Comparison of ENCODE assay signal across 24 cellular contexts in genomic region chr4:163731071-163731470, GRCh38.
DNase-seq lines count a peak whose midpoint lies in the region; ATAC-seq, FAIRE-seq and TF ChIP-seq lines count a peak whose summit lies in the region.
"Had no signal": no experiment of that assay in that cellular context is flagged by ENCODE, and none has a peak within 500 bp of the region (broad histone marks: within the 10 kb centered on the region; RNA-seq: fewer than 3 reads in every experiment).

No MANE protein-coding gene starts in this region.

- H3K79me2 ChIP-seq in neural cell (replicated peaks; ENCODE audit: insufficient read depth, low read length): no peaks in the 10 kb centered on the region

- no peak for TF ChIP-seq POLR2A in A549 (IDR thresholded peaks at IDR 0.05; ENCODE audit: low read length)
- no peak for TF ChIP-seq POLR2A in IMR-90 (IDR thresholded peaks at IDR 0.05; ENCODE audit: low read depth, low read length)

- H2AK9ac ChIP-seq in IMR-90 (replicated peaks; ENCODE audit: low read depth, low read length, poor library complexity): no peak overlapping the region

- POLR2A ChIA-PET in A549 (lab: Yijun Ruan, JAX): no interaction called here
- POLR2A ChIA-PET in IMR-90 (lab: Charles Lee; ENCODE audit: unreplicated experiment): no interaction called here

- no peak overlapping the region for H3K9ac ChIP-seq in IMR-90 (ENCODE audit: low read depth, low read length)
- H3K9ac ChIP-seq in neural cell (ENCODE audit: low read length): no peak overlapping the region
- H3K9ac ChIP-seq: BLaER1 had no signal

- dilution Hi-C loops in IMR-90 (cut with HindIII; ENCODE audit: low sequenced_read_pairs, unreplicated experiment): no loop called here

- no peak overlapping the region for H3K27ac ChIP-seq in A549
- no peak overlapping the region for H3K27ac ChIP-seq in IMR-90 (ENCODE audit: insufficient read depth, low read length)
- H3K27ac ChIP-seq in neural cell (ENCODE audit: low read length): no peak overlapping the region
- H3K27ac ChIP-seq: BLaER1 had no signal

- 26% methylated on average over 2 of the region's 2 CpGs for WGBS in A549 (ENCODE audit: missing lambda C conversion rate)
- WGBS in IMR-90 (ENCODE audit: extremely low coverage in 2 of 2, insufficient read length in 1 of 2), 2 experiments: 50% methylated on average over 1 of the region's 2 CpGs; no CpG with 5 or more reads in 1 of the 2 experiments

- no peak overlapping the region for H3K23ac ChIP-seq in IMR-90 (ENCODE audit: low read depth, low read length)

- H3K9me2 ChIP-seq in neural cell (ENCODE audit: insufficient read depth, low read length): no peaks in the 10 kb centered on the region

- H3K79me1 ChIP-seq in IMR-90 (ENCODE audit: low read depth in 1 of 2, low read length in 2 of 2): no peaks in the 10 kb centered on the region

- H3K4me2 ChIP-seq in A549: no peak overlapping the region
- no peak overlapping the region for H3K4me2 ChIP-seq in IMR-90 (ENCODE audit: low read depth, low read length)
- no peak overlapping the region for H3K4me2 ChIP-seq in neural cell (ENCODE audit: low read length)
- H3K4me2 ChIP-seq: BLaER1 had no signal

- no peak overlapping the region for H2AFZ ChIP-seq in IMR-90 (replicated peaks; ENCODE audit: low read length, poor library complexity)
- no peak overlapping the region for H2AFZ ChIP-seq in neural cell (ENCODE audit: low read depth, low read length)

- H4K5ac ChIP-seq in IMR-90 (ENCODE audit: low read depth, low read length): no peak overlapping the region

- H4K20me1 ChIP-seq in IMR-90 (ENCODE audit: insufficient read depth, low read length): no peaks in the 10 kb centered on the region
- H4K20me1 ChIP-seq in neural cell (ENCODE audit: insufficient read depth): no peaks in the 10 kb centered on the region
- H4K20me1 ChIP-seq: BLaER1 had no signal

- no peak overlapping the region for H2BK5ac ChIP-seq in IMR-90 (ENCODE audit: low read depth, low read length, poor library complexity, severe bottlenecking)

- no peak overlapping the region for H3K18ac ChIP-seq in IMR-90 (ENCODE audit: low read depth, low read length)

- TF ChIP-seq RAD21 in A549 (conservative IDR thresholded peaks at IDR 0.05 in 1 of 2, IDR thresholded peaks at IDR 0.05 in 1 of 2): no peak
- TF ChIP-seq RAD21 in IMR-90 (IDR thresholded peaks at IDR 0.05; ENCODE audit: low read length): no peak
- no peak for TF ChIP-seq RAD21 in neural cell (conservative IDR thresholded peaks at IDR 0.05)

- no peak overlapping the region for H3K4ac ChIP-seq in IMR-90 (ENCODE audit: low read depth, low read length)

- no peak overlapping the region for H2BK20ac ChIP-seq in IMR-90 (ENCODE audit: low read depth, low read length)

- H3K36me3 ChIP-seq in IMR-90 (ENCODE audit: control insufficient read depth, insufficient read depth, low read length) (no peaks in the 10 kb centered on the region), neural cell (ENCODE audit: insufficient read depth, low read length) (no peaks in the 10 kb centered on the region)
- H3K36me3 ChIP-seq: BE2C, BLaER1 had no signal

- H3K4me1 ChIP-seq in A549 (no peaks in the 10 kb centered on the region), IMR-90 (ENCODE audit: control insufficient read depth, insufficient read depth, low read length) (no peaks in the 10 kb centered on the region)
- H3K4me1 ChIP-seq: BE2C, BLaER1 had no signal

- FAIRE-seq in A549 (lab: Jason Lieb, UNC): no peak
- FAIRE-seq: GM12878, GM12892, GM18507 had no signal

- in situ Hi-C loops in IMR-90 (cut with MboI; ENCODE audit: low sequenced_read_pairs): no loop called here

- H2BK120ac ChIP-seq in IMR-90 (ENCODE audit: low read depth, low read length): no peak overlapping the region

- H2AK5ac ChIP-seq in IMR-90 (ENCODE audit: low read depth, low read length): no peak overlapping the region

- no peak overlapping the region for H3K56ac ChIP-seq in IMR-90 (ENCODE audit: extremely low read depth, insufficient read depth, low read length)

- BruUV-seq in IMR-90 (replicated peaks; lab: Mats Ljungman, UMichigan): no TSS peak

- TF ChIP-seq CTCF in A549 (IDR thresholded peaks at IDR 0.05): no peak
- TF ChIP-seq CTCF in IMR-90 (conservative IDR thresholded peaks at IDR 0.05; ENCODE audit: low read depth, low read length): no peak
- TF ChIP-seq CTCF in neural cell (IDR thresholded peaks at IDR 0.05; ENCODE audit: poor library complexity, severe bottlenecking): no peak

- intact Hi-C loops in IMR-90 (cut with micrococcal nuclease) (no loop called here), posterior cingulate gyrus (cut with DNase I) (no loop called here)

- no peaks in the 10 kb centered on the region for H3F3A ChIP-seq in neural cell (ENCODE audit: insufficient read depth, low read length, poor library complexity, severe bottlenecking)

- no peak overlapping the region for H4K91ac ChIP-seq in IMR-90 (ENCODE audit: insufficient read depth, low read depth, low read length)

- DNase-seq in A549 (ENCODE audit: low read depth in 1 of 2, low spot score in 1 of 2) (no peak), IMR-90 (no peak), NCI-H2081 (lab: John Stamatoyannopoulos, UW) (no peak), posterior cingulate gyrus (no peak)
- DNase-seq: 8988T; ACHN; BE2C; C1 segment of cervical spinal cord; CD4-positive, alpha-beta memory T cell; CD4-positive, CD25-positive, alpha-beta regulatory T cell; CD8-positive, alpha-beta memory T cell; COR-L47; DMS 273 treated with DMSO at 0.1 percent for 48 hours; DMS153; DMS53; DMS79; DND-41; EL; GDM1 had no signal

- H3K4me3 ChIP-seq in A549 (no peak overlapping the region), IMR-90 (ENCODE audit: insufficient read depth, low read depth, low read length) (no peak overlapping the region), neural cell (ENCODE audit: low read length) (no peak overlapping the region)
- H3K4me3 ChIP-seq: BLaER1, GM12878 had no signal

- no peaks in the 10 kb centered on the region for H3K27me3 ChIP-seq in IMR-90 (ENCODE audit: control insufficient read depth, insufficient read depth, low read length)
- no peaks in the 10 kb centered on the region for H3K27me3 ChIP-seq in neural cell (ENCODE audit: insufficient read depth, low read depth, low read length)
- H3K27me3 ChIP-seq: BE2C, BLaER1 had no signal

- ATAC-seq in A549: no peak
- no peak for ATAC-seq in IMR-90 (ENCODE audit: low read depth)
- ATAC-seq: GM12878 had no signal

- CTCF ChIA-PET in A549 (lab: Yijun Ruan, JAX) (no interaction called here), IMR-90 (lab: Yijun Ruan, JAX) (interaction anchor here (0.6 kb wide), 1 partner anchor 75 kb away, joined by 4 read pairs; no protein-coding TSS in a partner anchor)

- TF ChIP-seq EP300 in A549 (IDR thresholded peaks at IDR 0.05) (no peak), neural cell (conservative IDR thresholded peaks at IDR 0.05; ENCODE audit: poor library complexity, severe bottlenecking) (peak; percentile 49)

- H2BK15ac ChIP-seq in IMR-90 (ENCODE audit: low read depth, low read length): no peak overlapping the region

- H3K9me1 ChIP-seq in IMR-90 (ENCODE audit: insufficient read depth, low read length): no peaks in the 10 kb centered on the region

- H3K9me3 ChIP-seq in A549 (no peaks in the 10 kb centered on the region), IMR-90 (ENCODE audit: control insufficient read depth, insufficient read depth, low read length) (no peaks in the 10 kb centered on the region), neural cell (ENCODE audit: low read length) (no peaks in the 10 kb centered on the region)
- H3K9me3 ChIP-seq: BE2C, BLaER1 had no signal

- no peak overlapping the region for H4K8ac ChIP-seq in IMR-90 (ENCODE audit: low read depth in 2 of 2, low read length in 2 of 2)

- H3K14ac ChIP-seq in IMR-90 (replicated peaks; ENCODE audit: low read depth, low read length): no peak overlapping the region

TF ChIP-seq in A549, 52 proteins besides CTCF, POLR2A, EP300 and RAD21:
- peak; percentile 80 for TF ChIP-seq MAFK (IDR thresholded peaks at IDR 0.05; ENCODE audit: partially characterized antibody)
- TF ChIP-seq JUN (IDR thresholded peaks at IDR 0.05): no peak
TF ChIP-seq in A549: peak in this region for 1.

TF ChIP-seq in IMR-90, 13 proteins besides CTCF, POLR2A, EP300 and RAD21 (continues in another document):
- TF ChIP-seq, protein P1, sequence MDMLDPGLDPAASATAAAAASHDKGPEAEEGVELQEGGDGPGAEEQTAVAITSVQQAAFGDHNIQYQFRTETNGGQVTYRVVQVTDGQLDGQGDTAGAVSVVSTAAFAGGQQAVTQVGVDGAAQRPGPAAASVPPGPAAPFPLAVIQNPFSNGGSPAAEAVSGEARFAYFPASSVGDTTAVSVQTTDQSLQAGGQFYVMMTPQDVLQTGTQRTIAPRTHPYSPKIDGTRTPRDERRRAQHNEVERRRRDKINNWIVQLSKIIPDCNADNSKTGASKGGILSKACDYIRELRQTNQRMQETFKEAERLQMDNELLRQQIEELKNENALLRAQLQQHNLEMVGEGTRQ (IDR thresholded peaks at IDR 0.05; ENCODE audit: low read depth, low read length): no peak
- TF ChIP-seq RFX5 (IDR thresholded peaks at IDR 0.05; ENCODE audit: low read depth, low read length): no peak
- peak; percentile 90 for TF ChIP-seq MAFK (IDR thresholded peaks at IDR 0.05; ENCODE audit: low read depth, low read length)
- TF ChIP-seq SMC3 (IDR thresholded peaks at IDR 0.05; ENCODE audit: low read depth, low read length): no peak
- TF ChIP-seq CEBPB (IDR thresholded peaks at IDR 0.05; ENCODE audit: low read depth, low read length): no peak
- TF ChIP-seq FOS (IDR thresholded peaks at IDR 0.05; ENCODE audit: low read depth, low read length): no peak

TF ChIP-seq in neural cell, 6 proteins besides CTCF, POLR2A, EP300 and RAD21 (continues in another document):
- no peak for TF ChIP-seq SMC3 (conservative IDR thresholded peaks at IDR 0.05; ENCODE audit: poor library complexity)
